1 cellular context compared by ENCODE assay signal in genomic region chr17:40094874-40095273, GRCh38.
TF ChIP-seq lines count a peak whose summit lies in the region.

No MANE protein-coding gene starts in this region.

TF ChIP-seq in K562, 482 proteins besides CTCF, POLR2A, EP300 and RAD21:
- no peak for TF ChIP-seq ZKSCAN1 (IDR thresholded peaks at IDR 0.05; ENCODE audit: low read depth, low read length)
- TF ChIP-seq POLR2AphosphoS2 (IDR thresholded peaks at IDR 0.05; ENCODE audit: low read length): 0 out of 2 replicates have a peak, but pooled peaks have one; percentile 33
